ENCODE assay signal across 1 cellular context in the genomic region with DNA sequence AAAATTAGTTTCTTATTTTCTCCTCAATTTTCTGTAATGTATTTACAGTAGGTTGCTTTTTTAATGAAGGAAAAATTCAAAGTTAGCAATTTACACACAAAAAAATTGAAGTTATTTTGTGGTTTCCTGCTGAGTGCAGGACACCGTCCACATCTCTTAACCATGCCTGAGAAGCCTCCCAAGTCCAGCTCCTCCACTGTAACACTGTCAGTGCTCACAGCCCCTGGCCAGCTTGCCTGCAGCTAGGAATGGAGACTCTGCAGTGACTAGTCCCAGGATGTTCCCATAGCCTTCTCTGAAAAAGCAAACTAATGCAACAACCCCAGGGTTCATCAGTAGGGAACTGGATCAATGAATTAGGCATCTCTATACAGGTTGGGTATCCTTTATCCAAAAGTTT.
TF ChIP-seq lines count a peak whose summit lies in the region.

No MANE protein-coding gene starts in this region.

TF ChIP-seq in IMR-90, 13 proteins besides CTCF, POLR2A, EP300 and RAD21 (continued from another document):
- no peak for TF ChIP-seq RCOR1 (IDR thresholded peaks at IDR 0.05; ENCODE audit: insufficient replicate concordance, low read length)
- no peak for TF ChIP-seq SMC3 (IDR thresholded peaks at IDR 0.05; ENCODE audit: low read depth, low read length)
